ENCODE assay signal across 26 cellular contexts in the genomic region with DNA sequence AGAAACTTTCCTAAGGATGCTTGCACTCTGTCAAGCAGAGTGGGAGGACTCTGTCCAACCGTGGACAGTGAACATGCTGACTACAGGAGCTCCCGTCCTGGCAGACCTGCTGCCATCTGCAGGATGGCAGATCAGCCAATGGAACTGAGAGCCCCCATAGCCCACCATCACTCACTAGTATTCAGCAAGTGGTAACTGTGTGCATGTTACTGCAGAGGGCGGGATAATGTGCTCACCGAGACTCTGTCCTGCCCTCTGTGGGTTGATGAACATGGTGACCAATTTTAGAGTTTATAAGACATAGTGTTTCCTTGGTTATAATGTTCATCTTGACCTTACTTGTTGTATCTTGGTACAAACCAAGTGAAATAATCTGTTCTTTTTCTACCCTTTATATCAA. TPM values are rescaled to one million over a fixed set of nuclear protein-coding genes. Genes with fewer than 3 reads are reported as not detected.
"Had no signal": no experiment of that assay in that cellular context is flagged by ENCODE, and none has a peak within 500 bp of the region (broad histone marks: within the 10 kb centered on the region; RNA-seq: fewer than 3 reads in every experiment).

No MANE protein-coding gene starts in this region.

- H3K36me3 ChIP-seq: esophagus squamous epithelium, gastrocnemius medialis, heart right ventricle, left lung, lower lobe of right lung had no signal

- H3K9me3 Mint-ChIP-seq: mesothelial cell of epicardium, naive B cell had no signal

- H3K4me1 ChIP-seq: esophagus squamous epithelium, gastrocnemius medialis, heart right ventricle, left lung, lower lobe of right lung had no signal

- H3K27ac Mint-ChIP-seq: immature natural killer cell, mesothelial cell of epicardium had no signal

- ATAC-seq: gastrocnemius medialis, heart right ventricle, left cardiac atrium, left lung, left ventricle myocardium superior, lower lobe of right lung, mucosa of descending colon had no signal

- H3K27ac ChIP-seq: coronary artery, dorsolateral prefrontal cortex, esophagus squamous epithelium, gastrocnemius medialis, heart right ventricle, left lung, lower lobe of right lung had no signal

- FAIRE-seq: colon, endothelial cell of umbilical vein, kidney had no signal

- H3K4me1 Mint-ChIP-seq: immature natural killer cell, mesothelial cell of epicardium, naive B cell had no signal

- H3K27me3 ChIP-seq: dorsolateral prefrontal cortex, gastrocnemius medialis, heart right ventricle had no signal

- H3K4me3 ChIP-seq: coronary artery, dorsolateral prefrontal cortex, esophagus squamous epithelium, gastrocnemius medialis, heart right ventricle, left lung, lower lobe of right lung, mucosa of descending colon had no signal

- DNase-seq: dermis blood vessel endothelial cell; dorsolateral prefrontal cortex; effector CD4-positive, alpha-beta T cell; effector memory CD4-positive, alpha-beta T cell; esophagus squamous epithelium; foreskin fibroblast; foreskin melanocyte; gastrocnemius medialis; glutamatergic neuron; head of caudate nucleus; heart right ventricle; hippocampal formation; immature natural killer cell; islet precursor cell; kidney; left cardiac atrium; left lung; left ventricle myocardium superior; lower lobe of right lung; mesenchymal stem cell; mucosa of descending colon; naive B cell had no signal

- H3K36me3 Mint-ChIP-seq: immature natural killer cell, mesothelial cell of epicardium, naive B cell had no signal

- H3K9me3 ChIP-seq: esophagus squamous epithelium, gastrocnemius medialis, heart right ventricle, left lung, lower lobe of right lung, mucosa of descending colon had no signal

- H3K4me3 Mint-ChIP-seq: immature natural killer cell, mesothelial cell of epicardium, naive B cell had no signal

RNA-seq across cellular contexts. Expression of a gene that starts 11.5 kb away (rescaled TPM):
- polyA plus RNA-seq: immature natural killer cell had no signal
